Comparison of ENCODE assay signal across 8 cellular contexts in the genomic region with DNA sequence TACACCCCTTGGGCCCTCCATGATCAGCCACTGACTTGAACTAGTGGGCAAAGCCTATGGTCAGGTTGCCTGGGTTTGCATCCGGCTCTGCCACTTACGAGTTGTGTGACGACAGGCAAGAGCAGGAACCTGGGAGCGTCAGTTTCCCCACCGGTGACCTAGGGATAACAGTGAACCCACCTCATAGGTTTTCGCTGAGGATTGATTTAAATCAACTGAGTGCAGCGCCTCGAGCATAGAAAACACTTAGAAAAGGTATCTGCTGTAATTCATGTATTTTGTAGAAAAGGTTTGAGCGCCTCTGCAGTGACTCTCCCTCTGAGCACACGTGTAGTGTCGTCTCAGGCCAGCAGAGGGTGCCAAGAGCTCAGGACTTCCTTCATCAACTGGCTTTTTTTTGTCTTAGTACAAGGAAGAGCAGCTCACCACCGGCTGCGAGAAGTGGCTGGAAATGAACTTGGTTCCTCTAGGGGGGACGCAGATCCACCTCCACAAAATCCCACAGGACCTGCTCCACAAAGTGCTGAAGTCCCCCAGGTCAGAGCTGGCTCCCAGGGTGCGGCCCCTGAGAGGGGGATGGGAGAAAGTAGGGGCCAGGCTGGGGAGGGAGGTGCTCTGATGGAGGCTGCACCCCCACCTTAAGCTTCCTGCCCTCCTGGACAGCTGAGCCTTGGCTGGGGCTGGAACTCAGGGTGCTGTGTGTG. TPM values are rescaled to one million over a fixed set of nuclear protein-coding genes. Genes with fewer than 3 reads are reported as not detected.
A peak's percentile ranks its signal among the peaks of the same experiment; 100 is the strongest.
DNase-seq lines count a peak whose midpoint lies in the region; ATAC-seq and TF ChIP-seq lines count a peak whose summit lies in the region.

No MANE protein-coding gene starts in this region.

- peak; percentile 79 for ATAC-seq in HG03095 (IDR thresholded peaks at IDR 0.05; ENCODE audit: unreplicated experiment)
- peak; percentile 93 for ATAC-seq in left lung
- no peak for ATAC-seq in GM21381 (IDR thresholded peaks at IDR 0.05; ENCODE audit: unreplicated experiment)

- intact Hi-C loops in colonic mucosa (cut with DNase I) (loop anchor here (2.0 to 5.0 kb wide), 2 partner anchors 136 to 269 kb away; no protein-coding TSS in a partner anchor), left lung (cut with DNase I) (loop anchor here in 1 of 2 donors (5.0 to 10.0 kb wide), 2 partner anchors 136 to 264 kb away; a partner anchor contains a TSS)

- H3K27me3 ChIP-seq in colonic mucosa, result no peaks in the 10 kb centered on the region
- H3K27me3 ChIP-seq in left lung, result no peaks in the 10 kb centered on the region

- H3K9me3 ChIP-seq in colonic mucosa (no peaks in the 10 kb centered on the region), left lung (no peaks in the 10 kb centered on the region)

- no peak overlapping the region for H3K4me3 ChIP-seq in colonic mucosa
- H3K4me3 ChIP-seq in left lung, result no peak overlapping the region

- TF ChIP-seq CTCF in GM12873 (IDR thresholded peaks at IDR 0.05; ENCODE audit: insufficient read depth, low read depth, low read length, missing control alignments), result peak; percentile 89
- TF ChIP-seq CTCF in colonic mucosa (IDR thresholded peaks at IDR 0.05), result peak; percentile 96
- TF ChIP-seq CTCF in left lung (IDR thresholded peaks at IDR 0.05), result peak; percentile 86 to 89

- H3K27ac ChIP-seq in colonic mucosa (no peak overlapping the region), left lung (no peak overlapping the region)

- H3K9ac ChIP-seq in colonic mucosa (ENCODE audit: low read depth in 2 of 2, low read length in 2 of 2), result peak overlapping the region; percentile 35 to 48

- no peaks in the 10 kb centered on the region for H3K4me1 ChIP-seq in colonic mucosa
- H3K4me1 ChIP-seq in left lung, result peaks cover 0 to 4% of the 10 kb centered on the region in 2 donors

- H3K36me3 ChIP-seq in colonic mucosa (no peaks in the 10 kb centered on the region), left lung (no peaks in the 10 kb centered on the region)

- DNase-seq in NCI-H226, result peak; percentile 48
- peak; percentile 79 for DNase-seq in activated CD4-positive, alpha-beta T cell treated with anti-CD3 and anti-CD28 coated beads for 48 hours
- peak; percentile 83 for DNase-seq in colonic mucosa
- no peak for DNase-seq in left lung
- DNase-seq in stimulated activated CD4-positive, alpha-beta T cell treated with anti-CD3 and anti-CD28 coated beads, Interleukin-4, amount 100 ng/mL, for 1 hour, result peak; percentile 67

RNA-seq across cellular contexts. Expression of a gene that starts 27.7 kb away (rescaled TPM):
- total RNA-seq in colonic mucosa, result under 1 TPM; 0.13 to 0.40 TPM
- 1 to 10 TPM in 1 of 2 donors, under 1 TPM in 1; 0.86 to 2.1 TPM for total RNA-seq in left lung

Comparison
In these comparisons a context has a peak if more than half of its experiments do, and no peak if none do; other contexts are left out.
1. DNase-seq: peak in NCI-H226 (single experiment), activated CD4-positive, alpha-beta T cell treated with anti-CD3 and anti-CD28 coated beads for 48 hours (single experiment), colonic mucosa (single experiment) and stimulated activated CD4-positive, alpha-beta T cell treated with anti-CD3 and anti-CD28 coated beads, Interleukin-4, amount 100 ng/mL, for 1 hour (single experiment); none in left lung (0 of 2).
2. Peak in every context shown above with its lines, with median percentiles within 50 percentile points of each other: CTCF ChIP-seq.